20 cellular contexts compared by ENCODE assay signal in the genomic region with DNA sequence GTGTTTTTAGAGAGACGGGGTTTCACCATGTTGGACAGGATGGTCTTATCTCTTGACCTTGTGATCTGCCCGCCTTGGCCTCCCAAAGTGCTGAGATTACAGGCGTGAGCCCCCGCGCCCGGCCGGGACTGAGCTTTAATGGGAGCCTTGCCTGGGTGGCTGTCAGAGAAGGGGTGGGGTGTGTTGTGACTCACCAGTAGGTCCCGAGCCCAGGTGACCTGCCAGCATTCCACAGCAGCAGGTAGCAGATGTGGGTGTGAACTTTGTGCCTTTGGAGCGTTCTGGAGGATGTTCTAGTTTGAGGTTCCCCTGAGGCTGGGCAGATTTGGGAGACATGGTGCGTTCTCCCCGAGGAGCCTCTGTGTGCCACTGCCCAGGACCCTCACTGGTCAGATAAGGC. TPM values are rescaled to one million over a fixed set of nuclear protein-coding genes. Genes with fewer than 3 reads are reported as not detected.
DNase-seq lines count a peak whose midpoint lies in the region; ATAC-seq and TF ChIP-seq lines count a peak whose summit lies in the region.
"Had no signal": no experiment of that assay in that cellular context is flagged by ENCODE, and none has a peak within 500 bp of the region (broad histone marks: within the 10 kb centered on the region; RNA-seq: fewer than 3 reads in every experiment).

No MANE protein-coding gene starts in this region.

- CTCF ChIA-PET in HEK293T (lab: Yijun Ruan, JAX) = no interaction called here

- H3K27ac ChIP-seq in foreskin keratinocyte = no peak overlapping the region
- H3K27ac ChIP-seq: WERI-Rb-1 had no signal

- POLR2A ChIA-PET in HEK293T (lab: Yijun Ruan, JAX) = interaction anchor here (1.0 kb wide), 1 partner anchor 13 kb away, joined by 3 read pairs; the partner anchor contains the start of gene U2AF2

- peaks cover 3% of the 10 kb centered on the region for H3K4me1 ChIP-seq in foreskin keratinocyte

- H3K27me3 ChIP-seq in foreskin keratinocyte (no peaks in the 10 kb centered on the region), MG63 (no peaks in the 10 kb centered on the region)

- no peak overlapping the region for H3K4me3 ChIP-seq in MG63
- H3K4me3 ChIP-seq: skin epidermis had no signal

- ATAC-seq in foreskin keratinocyte = peak; percentile 70

- no peaks in the 10 kb centered on the region for H3K9me3 ChIP-seq in MG63

- DNase-seq in HT-29 (ENCODE audit: low spot score) = peak; percentile 85
- peak; percentile 75 for DNase-seq in SW480 (ENCODE audit: low spot score)
- no peak for DNase-seq in foreskin keratinocyte
- DNase-seq in putamen (ENCODE audit: low spot score) = peak; percentile 53
- no peak for DNase-seq in ureter (ENCODE audit: low spot score)
- no peak for DNase-seq in AG08395 (ENCODE audit: low spot score)
- no peak for DNase-seq in HEK293T (ENCODE audit: extremely low spot score)
- no peak for DNase-seq in MG63
- DNase-seq: activated CD4-positive, alpha-beta memory T cell treated with anti-CD3 and anti-CD28 coated beads for 36 hours; activated naive CD4-positive, alpha-beta T cell treated with Interleukin-2 at 50 U/mL for 16 hours; activated T-cell treated with anti-CD3 and anti-CD28 coated beads for 4 hours; aorta; cerebellar nuclear complex; COR-L47; MM.1S; NCI-H1694; NCI-H774; stimulated activated CD4-positive, alpha-beta T cell treated with anti-CD3 and anti-CD28 coated beads, Interleukin-2, amount 100 ng/mL, for 48 hours; WERI-Rb-1 had no signal

- no peak for TF ChIP-seq CTCF in foreskin keratinocyte (conservative IDR thresholded peaks at IDR 0.05)

- H3K36me3 ChIP-seq in MG63 = peaks cover 86% of the 10 kb centered on the region

TF ChIP-seq in HEK293T, 16 proteins besides CTCF, POLR2A, EP300 and RAD21:
- TF ChIP-seq CTBP1 (IDR thresholded peaks at IDR 0.05; ENCODE audit: borderline replicate concordance) = no peak
- TF ChIP-seq FOXA1 (IDR thresholded peaks at IDR 0.05) = no peak
- TF ChIP-seq TARDBP (IDR thresholded peaks at IDR 0.05) = no peak
- TF ChIP-seq LEF1 (IDR thresholded peaks at IDR 0.05; ENCODE audit: borderline replicate concordance) = no peak
- TF ChIP-seq NFRKB (IDR thresholded peaks at IDR 0.05) = no peak
- TF ChIP-seq HDGF (IDR thresholded peaks at IDR 0.05; ENCODE audit: borderline replicate concordance) = no peak
- TF ChIP-seq SP1 (IDR thresholded peaks at IDR 0.05) = no peak
- no peak for TF ChIP-seq BHLHE40 (IDR thresholded peaks at IDR 0.05; ENCODE audit: borderline replicate concordance)
- no peak for TF ChIP-seq ARNT (IDR thresholded peaks at IDR 0.05)
- no peak for TF ChIP-seq ELF4 (IDR thresholded peaks at IDR 0.05)
- no peak for TF ChIP-seq ZNF384 (IDR thresholded peaks at IDR 0.05)
- no peak for TF ChIP-seq PKNOX1 (IDR thresholded peaks at IDR 0.05)
- TF ChIP-seq L3MBTL2 (conservative IDR thresholded peaks at IDR 0.05) = no peak
- TF ChIP-seq FOXK2 (IDR thresholded peaks at IDR 0.05) = no peak
TF ChIP-seq in HEK293T: peak in this region for 0.

RNA-seq across cellular contexts. Expression of gene EPN1, which starts 7.1 kb away (rescaled TPM):
- total RNA-seq in HT-29 (2014; rRNA removed; shearing (Covaris generic)) = 195 and 216 TPM in 2 replicates
- 90.8 and 95.3 TPM in 2 replicates for total RNA-seq in foreskin keratinocyte
- 139 and 144 TPM in 2 replicates for polyA plus RNA-seq in foreskin keratinocyte
- total RNA-seq in ureter = 78.5 TPM
- total RNA-seq in MG63 (2014; rRNA removed; shearing (Covaris generic); ENCODE audit: low replicate concordance) = 57.1 and 158 TPM in 2 replicates

RNA-seq across cellular contexts. Expression of gene U2AF2, which starts 13.1 kb away (rescaled TPM):
- 799 and 894 TPM in 2 replicates for total RNA-seq in HT-29 (2014; rRNA removed; shearing (Covaris generic))
- total RNA-seq in foreskin keratinocyte (166 and 198 TPM in 2 replicates), ureter (195 TPM)
- polyA plus RNA-seq in foreskin keratinocyte = 158 and 176 TPM in 2 replicates
- 128 and 226 TPM in 2 replicates for total RNA-seq in MG63 (2014; rRNA removed; shearing (Covaris generic); ENCODE audit: low replicate concordance)

RNA-seq across cellular contexts. Expression of gene CCDC106, which starts 19.9 kb away (rescaled TPM):
- 9.7 and 11.4 TPM in 2 replicates for total RNA-seq in HT-29 (2014; rRNA removed; shearing (Covaris generic))
- 4.7 and 6.1 TPM in 2 replicates for total RNA-seq in foreskin keratinocyte
- 7.9 and 9.3 TPM in 2 replicates for polyA plus RNA-seq in foreskin keratinocyte
- total RNA-seq in ureter = 12.3 TPM
- 1.3 and 4.8 TPM in 2 replicates for total RNA-seq in MG63 (2014; rRNA removed; shearing (Covaris generic); ENCODE audit: low replicate concordance)

RNA-seq across cellular contexts. Expression of gene ZNF581, which starts 24.5 kb away (rescaled TPM):
- 40.9 and 43.2 TPM in 2 replicates for total RNA-seq in HT-29 (2014; rRNA removed; shearing (Covaris generic))
- 21.6 and 22.1 TPM in 2 replicates for total RNA-seq in foreskin keratinocyte
- polyA plus RNA-seq in foreskin keratinocyte = 28.0 and 30.5 TPM in 2 replicates
- 22.7 TPM for total RNA-seq in ureter
- total RNA-seq in MG63 (2014; rRNA removed; shearing (Covaris generic); ENCODE audit: low replicate concordance) = 8.7 and 17.5 TPM in 2 replicates

RNA-seq across cellular contexts. Expression of gene ZNF580, which starts 27.2 kb away (rescaled TPM):
- 16.1 and 18.8 TPM in 2 replicates for total RNA-seq in HT-29 (2014; rRNA removed; shearing (Covaris generic))
- total RNA-seq in foreskin keratinocyte (9.8 and 11.2 TPM in 2 replicates), ureter (56.5 TPM)
- 20.4 and 23.2 TPM in 2 replicates for polyA plus RNA-seq in foreskin keratinocyte
- 7.5 and 8.0 TPM in 2 replicates for total RNA-seq in MG63 (2014; rRNA removed; shearing (Covaris generic); ENCODE audit: low replicate concordance)

Comparison
In these comparisons a context has a peak if more than half of its experiments do, and no peak if none do; other contexts are left out.
1. DNase-seq: peak in HT-29 (single experiment), SW480 (single experiment) and putamen (single experiment); none in foreskin keratinocyte (0 of 2), ureter (single experiment), AG08395 (single experiment), HEK293T (single experiment) and MG63 (single experiment).